In the genomic region with DNA sequence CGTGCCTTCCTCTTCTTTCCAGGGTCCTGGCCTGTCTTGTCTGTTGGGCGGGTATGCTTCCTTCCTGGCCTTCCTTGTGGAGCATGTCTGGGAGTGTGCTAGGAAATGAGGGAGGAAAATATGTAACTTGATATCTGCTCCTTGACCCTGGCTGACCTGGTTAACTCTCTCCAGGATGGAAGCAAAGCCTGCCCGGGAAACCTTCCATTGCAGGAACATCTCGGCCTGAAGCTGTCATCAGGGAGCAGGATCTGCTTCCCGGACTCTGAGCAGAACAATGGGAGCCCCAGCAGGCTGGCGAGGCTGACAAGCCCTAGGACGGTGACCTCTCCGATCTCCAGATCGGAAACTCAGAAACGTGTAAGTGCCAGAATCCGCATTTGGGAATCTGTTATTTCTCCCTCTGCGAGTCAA, we compare ENCODE assay signal across 11 cellular contexts.
DNase-seq lines count a peak whose midpoint lies in the region; ATAC-seq lines count a peak whose summit lies in the region.
"Had no signal": no experiment of that assay in that cellular context is flagged by ENCODE, and none has a peak within 500 bp of the region (broad histone marks: within the 10 kb centered on the region; RNA-seq: fewer than 3 reads in every experiment).

No MANE protein-coding gene starts in this region.

- no peak overlapping the region for H3K27ac Mint-ChIP-seq in stimulated activated effector memory CD8-positive, alpha-beta T cell treated with anti-CD3 and anti-CD28 coated beads, Interleukin-12 subunit alpha, Interleukin-12 subunit beta, amount 100 ng/mL, for 72 hours
- H3K27ac Mint-ChIP-seq: activated CD4-positive, alpha-beta T cell treated with anti-CD3 and anti-CD28 coated beads, Interleukin-2, amount 10 ng/mL, durations not matched to agents 24 days and 14 days had no signal

- peak; percentile 72 for DNase-seq in HCEC 1CT
- peak; percentile 28 for DNase-seq in cerebellar cortex (ENCODE audit: low spot score)
- DNase-seq in left lobe of liver (ENCODE audit: low spot score): no peak
- no peak for DNase-seq in T-helper 1 cell
- no peak for DNase-seq in stimulated activated effector memory CD8-positive, alpha-beta T cell treated with anti-CD3 and anti-CD28 coated beads, Interleukin-12 subunit alpha, Interleukin-12 subunit beta, amount 100 ng/mL, for 72 hours (ENCODE audit: low spot score in 2 of 2)
- DNase-seq: activated CD4-positive, alpha-beta T cell treated with anti-CD3 and anti-CD28 coated beads, Interleukin-2, amount 10 ng/mL, durations not matched to agents 24 days and 14 days; naive B cell; NCI-H1694 had no signal

- H3K4me3 Mint-ChIP-seq in stimulated activated effector memory CD8-positive, alpha-beta T cell treated with anti-CD3 and anti-CD28 coated beads, Interleukin-12 subunit alpha, Interleukin-12 subunit beta, amount 100 ng/mL, for 72 hours: no peak overlapping the region
- H3K4me3 Mint-ChIP-seq: activated CD4-positive, alpha-beta T cell treated with anti-CD3 and anti-CD28 coated beads, Interleukin-2, amount 10 ng/mL, durations not matched to agents 24 days and 14 days had no signal

- H3K27ac ChIP-seq in skin epidermis: peak overlapping the region in 12 of 21 experiments; percentile 4 to 78 (median 46)

- H3K4me3 ChIP-seq in skin epidermis: no peak overlapping the region

- H3K36me3 Mint-ChIP-seq in stimulated activated effector memory CD8-positive, alpha-beta T cell treated with anti-CD3 and anti-CD28 coated beads, Interleukin-12 subunit alpha, Interleukin-12 subunit beta, amount 100 ng/mL, for 72 hours: no peaks in the 10 kb centered on the region
- H3K36me3 Mint-ChIP-seq: naive B cell had no signal

- ATAC-seq in left lobe of liver (peak; percentile 75), GM21737 (IDR thresholded peaks at IDR 0.05; ENCODE audit: unreplicated experiment) (no peak), GM21367 (IDR thresholded peaks at IDR 0.05; ENCODE audit: unreplicated experiment) (no peak)
- no peak for ATAC-seq in stimulated activated effector memory CD8-positive, alpha-beta T cell treated with anti-CD3 and anti-CD28 coated beads, Interleukin-12 subunit alpha, Interleukin-12 subunit beta, amount 100 ng/mL, for 72 hours

- H3K9me3 Mint-ChIP-seq in stimulated activated effector memory CD8-positive, alpha-beta T cell treated with anti-CD3 and anti-CD28 coated beads, Interleukin-12 subunit alpha, Interleukin-12 subunit beta, amount 100 ng/mL, for 72 hours: no peaks in the 10 kb centered on the region
- H3K9me3 Mint-ChIP-seq: activated CD4-positive, alpha-beta T cell treated with anti-CD3 and anti-CD28 coated beads, Interleukin-2, amount 10 ng/mL, durations not matched to agents 24 days and 14 days; naive B cell had no signal

- no peaks in the 10 kb centered on the region for H3K4me1 Mint-ChIP-seq in stimulated activated effector memory CD8-positive, alpha-beta T cell treated with anti-CD3 and anti-CD28 coated beads, Interleukin-12 subunit alpha, Interleukin-12 subunit beta, amount 100 ng/mL, for 72 hours
- H3K4me1 Mint-ChIP-seq: activated CD4-positive, alpha-beta T cell treated with anti-CD3 and anti-CD28 coated beads, Interleukin-2, amount 10 ng/mL, durations not matched to agents 24 days and 14 days had no signal

Comparison
In these comparisons a context has a peak if more than half of its experiments do, and no peak if none do; other contexts are left out.
1. DNase-seq: peak in HCEC 1CT (single experiment) and cerebellar cortex (single experiment); none in left lobe of liver (single experiment), T-helper 1 cell (0 of 5) and stimulated activated effector memory CD8-positive, alpha-beta T cell treated with anti-CD3 and anti-CD28 coated beads, Interleukin-12 subunit alpha, Interleukin-12 subunit beta, amount 100 ng/mL, for 72 hours (0 of 2).